Comparison of ENCODE assay signal across 8 cellular contexts in the genomic region with DNA sequence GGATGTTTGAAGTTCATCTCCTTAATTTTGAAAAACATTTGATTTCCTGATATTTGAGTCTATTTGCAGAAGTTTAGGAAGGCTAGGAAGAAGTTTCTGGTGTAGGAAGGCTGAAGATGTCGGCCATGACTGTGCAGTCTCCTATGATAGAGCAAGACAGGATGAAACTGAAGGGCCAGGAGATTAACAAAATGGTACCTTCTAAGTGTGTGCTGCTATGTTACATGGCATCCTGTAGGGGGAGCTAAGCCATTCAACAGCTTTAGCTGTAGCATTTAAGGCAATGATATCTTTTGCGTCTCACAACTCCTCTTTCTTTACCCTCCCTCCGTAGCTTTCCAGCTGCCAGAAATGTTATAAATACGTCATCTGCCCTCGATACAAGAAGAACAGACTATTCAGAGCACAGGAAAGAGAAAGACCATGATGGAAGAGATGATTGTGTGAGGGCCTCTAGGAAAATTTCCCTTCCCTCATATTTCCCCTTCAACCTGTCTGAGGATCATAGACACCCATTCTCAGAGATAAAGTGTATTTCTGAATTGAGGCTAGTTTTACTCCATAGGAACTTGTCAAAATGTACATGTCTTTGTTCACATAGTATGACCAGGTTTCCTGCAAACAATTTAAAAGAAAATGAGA.
DNase-seq lines count a peak whose midpoint lies in the region; ATAC-seq and TF ChIP-seq lines count a peak whose summit lies in the region.

No MANE protein-coding gene starts in this region.

- TF ChIP-seq POLR2A in gastroesophageal sphincter (IDR thresholded peaks at IDR 0.05): no peak

- no peaks in the 10 kb centered on the region for H3K79me2 ChIP-seq in smooth muscle cell (ENCODE audit: low read depth)

- H3K27me3 ChIP-seq in gastroesophageal sphincter: no peaks in the 10 kb centered on the region
- no peaks in the 10 kb centered on the region for H3K27me3 ChIP-seq in smooth muscle cell (ENCODE audit: low read depth)

- 87 to 90% methylated on average over 5 of the region's 5 CpGs for WGBS in gastroesophageal sphincter (ENCODE audit: low coverage in 1 of 2), 2 donors
- WGBS in smooth muscle cell (ENCODE audit: low lambda C conversion rate): 61% methylated on average over 5 of the region's 5 CpGs

- H3K4me1 ChIP-seq in gastroesophageal sphincter (peaks cover 0 to 33% (median 21%) of the 10 kb centered on the region in 3 donors), smooth muscle cell (ENCODE audit: low read depth) (peaks cover 5% of the 10 kb centered on the region)

- H3K27ac ChIP-seq in gastroesophageal sphincter: peak overlapping the region; percentile 67 to 90 (median 73)
- no peak overlapping the region for H3K27ac ChIP-seq in smooth muscle cell (ENCODE audit: low read depth)

- H3K9me3 ChIP-seq in gastroesophageal sphincter: no peaks in the 10 kb centered on the region
- H3K9me3 ChIP-seq in smooth muscle cell (replicated peaks; ENCODE audit: low read depth): no peaks in the 10 kb centered on the region

- H3K36me3 ChIP-seq in gastroesophageal sphincter: no peaks in the 10 kb centered on the region
- H3K36me3 ChIP-seq in smooth muscle cell (ENCODE audit: low read depth): no peaks in the 10 kb centered on the region

- DNase-seq in GM12864 (ENCODE audit: low read depth): peak; percentile 16
- peak; percentile 21 for DNase-seq in SHP77 treated with DMSO at 0.1 percent for 48 hours (lab: John Stamatoyannopoulos, UW)
- DNase-seq in smooth muscle cell (lab: John Stamatoyannopoulos, UW; ENCODE audit: unreplicated experiment): no peak
- DNase-seq in middle frontal gyrus (ENCODE audit: extremely low spot score, low spot score): no peak

- TF ChIP-seq CTCF in GM12864 (IDR thresholded peaks at IDR 0.05; ENCODE audit: low read depth, low read length, missing control alignments) (peak; percentile 87), LNCAP (IDR thresholded peaks at IDR 0.05) (peak; percentile 71), gastroesophageal sphincter (IDR thresholded peaks at IDR 0.05) (peak in 2 of 4 experiments; percentile 34 to 44), smooth muscle cell (IDR thresholded peaks at IDR 0.05; ENCODE audit: borderline replicate concordance, insufficient read depth, poor library complexity, severe bottlenecking) (peak; percentile 61)

- ATAC-seq in gastroesophageal sphincter (no peak), HG03520 (IDR thresholded peaks at IDR 0.05; ENCODE audit: unreplicated experiment) (no peak), HG02759 (IDR thresholded peaks at IDR 0.05; ENCODE audit: unreplicated experiment) (no peak)

- TF ChIP-seq EP300 in gastroesophageal sphincter (IDR thresholded peaks at IDR 0.05): no peak

- H3K9ac ChIP-seq in smooth muscle cell (ENCODE audit: low read depth): no peak overlapping the region

- H4K20me1 ChIP-seq in smooth muscle cell (ENCODE audit: low read depth): no peaks in the 10 kb centered on the region

- H3K4me2 ChIP-seq in smooth muscle cell: peak overlapping the region; percentile 28

- no peak overlapping the region for H2AFZ ChIP-seq in smooth muscle cell (ENCODE audit: low read depth)

- no peak overlapping the region for H3K4me3 ChIP-seq in GM12864 (ENCODE audit: low read depth, low read length)
- no peak overlapping the region for H3K4me3 ChIP-seq in gastroesophageal sphincter
- no peak overlapping the region for H3K4me3 ChIP-seq in smooth muscle cell

- H3F3A ChIP-seq in smooth muscle cell (ENCODE audit: low read depth): no peaks in the 10 kb centered on the region

Comparison
In these comparisons a context has a peak if more than half of its experiments do, and no peak if none do; other contexts are left out.
1. DNase-seq: peak in GM12864 (single experiment) and SHP77 treated with DMSO at 0.1 percent for 48 hours (single experiment); none in smooth muscle cell (single experiment) and middle frontal gyrus (single experiment).